8 cellular contexts compared by ENCODE assay signal in genomic region chr19:12668937-12669271, GRCh38. TPM values are rescaled to one million over a fixed set of nuclear protein-coding genes. Genes with fewer than 3 reads are reported as not detected.
DNase-seq lines count a peak whose midpoint lies in the region; ATAC-seq and TF ChIP-seq lines count a peak whose summit lies in the region.

No MANE protein-coding gene starts in this region.

- peaks cover 33% of the 10 kb centered on the region for H3K36me3 ChIP-seq in neuron (ENCODE audit: insufficient read depth, low read length)
- H3K36me3 ChIP-seq in thoracic aorta, result peaks cover 4% of the 10 kb centered on the region

- peak; percentile 55 for DNase-seq in OCI-M1 (lab: John Stamatoyannopoulos, UW)
- peak; percentile 31 for DNase-seq in activated effector memory CD4-positive, alpha-beta T cell treated with Interleukin-2 at 50 U/mL for 16 hours
- peak; percentile 55 for DNase-seq in fibroblast of the aortic adventitia (ENCODE audit: low read depth)
- no peak for DNase-seq in thoracic aorta (ENCODE audit: low spot score)
- no peak for DNase-seq in NCI-H128 (lab: John Stamatoyannopoulos, UW; ENCODE audit: unreplicated experiment)

- TF ChIP-seq CTCF in fibroblast of the aortic adventitia (IDR thresholded peaks at IDR 0.05; ENCODE audit: insufficient read depth, low read length) (no peak), thoracic aorta (IDR thresholded peaks at IDR 0.05) (no peak)

- peak; percentile 3 for ATAC-seq in GM18498 (IDR thresholded peaks at IDR 0.05; ENCODE audit: unreplicated experiment)
- ATAC-seq in thoracic aorta (ENCODE audit: insufficient number of reproducible peaks, low FRiP score, low read depth), result no peak
- ATAC-seq in GM21825 (IDR thresholded peaks at IDR 0.05; ENCODE audit: unreplicated experiment), result no peak

- H3K27ac ChIP-seq in thoracic aorta, result peak overlapping the region; percentile 90 to 100

- peak overlapping the region; percentile 69 for H2AFZ ChIP-seq in neuron (ENCODE audit: low read depth, low read length)

- no peaks in the 10 kb centered on the region for H3K27me3 ChIP-seq in neuron (ENCODE audit: insufficient read depth, low read length)
- H3K27me3 ChIP-seq in thoracic aorta (replicated peaks; ENCODE audit: insufficient read depth), result no peaks in the 10 kb centered on the region

- H3K4me3 ChIP-seq in fibroblast of the aortic adventitia (ENCODE audit: low read depth, low read length) (peak overlapping the region; percentile 94), neuron (ENCODE audit: low read length) (peak overlapping the region; percentile 91), thoracic aorta (peak overlapping the region; percentile 84)

- H3K4me1 ChIP-seq in neuron (ENCODE audit: insufficient read depth, low read length) (peaks cover 41% of the 10 kb centered on the region), thoracic aorta (ENCODE audit: control insufficient read depth in 1 of 2, low read depth in 2 of 2) (peaks cover 25 to 43% of the 10 kb centered on the region in 2 donors)

- H3K9me3 ChIP-seq in neuron (ENCODE audit: low read length) (no peaks in the 10 kb centered on the region), thoracic aorta (no peaks in the 10 kb centered on the region)

RNA-seq across cellular contexts. Expression of gene WDR83, which starts 2.3 kb away (rescaled TPM):
- total RNA-seq in fibroblast of the aortic adventitia (ENCODE audit: low replicate concordance) (6.8 and 15.9 TPM in 2 replicates), thoracic aorta (10 to 100 TPM; 12.1 to 16.2 TPM)

RNA-seq across cellular contexts. Expression of gene MAN2B1, which starts 2.4 kb away (rescaled TPM):
- total RNA-seq in fibroblast of the aortic adventitia (ENCODE audit: low replicate concordance) (16.8 and 38.2 TPM in 2 replicates), thoracic aorta (100 to 1,000 TPM; 111 to 118 TPM)

RNA-seq across cellular contexts. Expression of gene DHPS, which starts 12.8 kb away (rescaled TPM):
- 38.3 and 46.2 TPM in 2 replicates for total RNA-seq in fibroblast of the aortic adventitia (ENCODE audit: low replicate concordance)
- 100 to 1,000 TPM; 101 to 114 TPM for total RNA-seq in thoracic aorta

RNA-seq across cellular contexts. Expression of gene GNG14, which starts 18.9 kb away (rescaled TPM):
- not detected in 2 replicates for total RNA-seq in fibroblast of the aortic adventitia (ENCODE audit: low replicate concordance)
- not detected for total RNA-seq in thoracic aorta

RNA-seq across cellular contexts. Expression of gene FBXW9, which starts 27.5 kb away (rescaled TPM):
- total RNA-seq in fibroblast of the aortic adventitia (ENCODE audit: low replicate concordance), result 7.2 and 8.9 TPM in 2 replicates
- total RNA-seq in thoracic aorta, result 1 to 10 TPM; 3.0 to 3.9 TPM

Comparison
In these comparisons a context has a peak if more than half of its experiments do, and no peak if none do; other contexts are left out.
1. DNase-seq: peak in OCI-M1 (single experiment), activated effector memory CD4-positive, alpha-beta T cell treated with Interleukin-2 at 50 U/mL for 16 hours (single experiment) and fibroblast of the aortic adventitia (single experiment); none in thoracic aorta (single experiment) and NCI-H128 (single experiment).
2. Peak in every context shown above with its lines, with median percentiles within 50 percentile points of each other: H3K4me3 ChIP-seq.